8 cellular contexts compared by ENCODE assay signal in the genomic region with DNA sequence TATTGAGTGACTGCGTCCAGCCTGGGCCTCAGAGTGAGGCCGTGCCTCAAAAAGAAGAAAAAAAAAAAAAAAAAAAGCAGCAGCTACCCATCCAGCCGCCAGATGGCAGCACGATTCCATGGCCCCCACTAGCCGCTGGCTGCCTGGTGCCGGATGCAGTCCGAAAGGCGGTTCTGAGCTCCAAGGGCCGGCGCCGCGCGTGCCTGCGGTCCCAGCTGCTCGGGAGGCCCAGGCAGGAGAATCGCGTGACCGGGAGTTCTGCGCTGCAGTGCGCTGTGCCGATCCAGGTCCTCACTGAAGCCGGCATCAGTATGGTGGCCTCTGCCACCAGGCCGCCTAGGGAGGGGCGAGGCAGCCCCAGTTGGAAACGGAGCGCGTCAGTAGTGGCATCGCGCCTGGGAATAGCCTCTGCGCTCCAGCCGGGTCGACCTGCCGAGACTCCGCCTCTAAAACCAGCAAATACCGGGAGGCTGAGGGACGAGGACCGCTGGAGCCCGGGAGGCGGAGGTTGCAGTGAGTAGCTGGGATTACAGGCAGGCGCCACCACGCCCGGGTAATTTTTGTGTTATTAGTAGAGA. TPM values are rescaled to one million over a fixed set of nuclear protein-coding genes. Genes with fewer than 3 reads are reported as not detected.
DNase-seq lines count a peak whose midpoint lies in the region; ATAC-seq and TF ChIP-seq lines count a peak whose summit lies in the region.

No MANE protein-coding gene starts in this region.

- DNase-seq in A172 (ENCODE audit: low spot score) (peak; percentile 54), GM13977 (ENCODE audit: low spot score) (peak; percentile 88), NCI-H446 (lab: John Stamatoyannopoulos, UW) (peak; percentile 64 to 84), coronary artery (ENCODE audit: low spot score) (peak; percentile 88), left lobe of liver (ENCODE audit: low spot score) (peak; percentile 82)
- peak; percentile 76 for DNase-seq in activated CD4-positive, alpha-beta T cell treated with anti-CD3 and anti-CD28 coated beads for 48 hours
- peak; percentile 64 for DNase-seq in stimulated activated CD4-positive, alpha-beta T cell treated with anti-CD3 and anti-CD28 coated beads, Interleukin-1b, Interleukin-23, amount 100 ng/mL, for 48 hours

- TF ChIP-seq CTCF in GM13977 (IDR thresholded peaks at IDR 0.05; ENCODE audit: extremely low read depth, insufficient read depth, missing control alignments) (peak; percentile 76), coronary artery (IDR thresholded peaks at IDR 0.05) (peak; percentile 88)

- H3K27ac ChIP-seq in coronary artery: peak overlapping the region; percentile 57 to 84

- in situ Hi-C loops in GM13977 (cut with MboI; ENCODE audit: low pct_unique_long_range_greater_than_20kb, low sequenced_read_pairs, unreplicated experiment): no loop called here

- peak overlapping the region; percentile 73 for H3K4me3 ChIP-seq in coronary artery

- ATAC-seq in left lobe of liver: peak; percentile 92
- ATAC-seq in GM18517 (IDR thresholded peaks at IDR 0.05; ENCODE audit: unreplicated experiment): no peak

RNA-seq across cellular contexts. Expression of gene SCARF2, which starts 19.3 kb away (rescaled TPM):
- total RNA-seq in A172 (2014; rRNA removed; shearing (Covaris generic)): 38.2 and 46.6 TPM in 2 replicates
- total RNA-seq in left lobe of liver: 2.2 TPM

RNA-seq across cellular contexts. Expression of gene ZNF74, which starts 24.3 kb away (rescaled TPM):
- total RNA-seq in A172 (2014; rRNA removed; shearing (Covaris generic)): 8.5 and 10.8 TPM in 2 replicates
- 5.7 TPM for total RNA-seq in left lobe of liver

Comparison
In these comparisons a context has a peak if more than half of its experiments do, and no peak if none do; other contexts are left out.
1. RNA of gene SCARF2, which starts 19.3 kb away (total RNA-seq): 38.2 to 46.6 TPM in A172; 2.2 TPM in left lobe of liver (single experiment); every median in the first group is over 10 times any median in the second.
2. Peak in every context shown above with its lines, with median percentiles within 50 percentile points of each other: DNase-seq.